Comparison of ENCODE assay signal across 2 cellular contexts in genomic region chr16:23301251-23302044, GRCh38.
TF ChIP-seq lines count a peak whose summit lies in the region.

No MANE protein-coding gene starts in this region.

TF ChIP-seq in HEK293, 187 proteins besides CTCF, POLR2A, EP300 and RAD21 (continued from another document):
- TF ChIP-seq, protein P1, sequence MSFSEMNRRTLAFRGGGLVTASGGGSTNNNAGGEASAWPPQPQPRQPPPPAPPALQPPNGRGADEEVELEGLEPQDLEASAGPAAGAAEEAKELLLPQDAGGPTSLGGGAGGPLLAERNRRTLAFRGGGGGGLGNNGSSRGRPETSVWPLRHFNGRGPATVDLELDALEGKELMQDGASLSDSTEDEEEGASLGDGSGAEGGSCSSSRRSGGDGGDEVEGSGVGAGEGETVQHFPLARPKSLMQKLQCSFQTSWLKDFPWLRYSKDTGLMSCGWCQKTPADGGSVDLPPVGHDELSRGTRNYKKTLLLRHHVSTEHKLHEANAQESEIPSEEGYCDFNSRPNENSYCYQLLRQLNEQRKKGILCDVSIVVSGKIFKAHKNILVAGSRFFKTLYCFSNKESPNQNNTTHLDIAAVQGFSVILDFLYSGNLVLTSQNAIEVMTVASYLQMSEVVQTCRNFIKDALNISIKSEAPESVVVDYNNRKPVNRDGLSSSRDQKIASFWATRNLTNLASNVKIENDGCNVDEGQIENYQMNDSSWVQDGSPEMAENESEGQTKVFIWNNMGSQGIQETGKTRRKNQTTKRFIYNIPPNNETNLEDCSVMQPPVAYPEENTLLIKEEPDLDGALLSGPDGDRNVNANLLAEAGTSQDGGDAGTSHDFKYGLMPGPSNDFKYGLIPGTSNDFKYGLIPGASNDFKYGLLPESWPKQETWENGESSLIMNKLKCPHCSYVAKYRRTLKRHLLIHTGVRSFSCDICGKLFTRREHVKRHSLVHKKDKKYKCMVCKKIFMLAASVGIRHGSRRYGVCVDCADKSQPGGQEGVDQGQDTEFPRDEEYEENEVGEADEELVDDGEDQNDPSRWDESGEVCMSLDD (tag by site-specific recombination; IDR thresholded peaks at IDR 0.05), result 0 out of 2 replicates have a peak, but pooled peaks have one; percentile 31
- TF ChIP-seq ZNF121 (tag by site-specific recombination; IDR thresholded peaks at IDR 0.05) (no peak), ZBTB17 (tag by site-specific recombination; IDR thresholded peaks at IDR 0.05) (no peak), REST (tag by site-specific recombination; IDR thresholded peaks at IDR 0.05) (no peak), ZNF37A (tag by site-specific recombination; IDR thresholded peaks at IDR 0.05) (no peak), KLF17 (tag by site-specific recombination; IDR thresholded peaks at IDR 0.05) (0 out of 2 replicates have a peak, but pooled peaks have one; percentile 20), ZBTB21 (tag by site-specific recombination; IDR thresholded peaks at IDR 0.05) (no peak), ZBTB8A (tag by site-specific recombination; IDR thresholded peaks at IDR 0.05) (no peak)
- TF ChIP-seq, protein P2, sequence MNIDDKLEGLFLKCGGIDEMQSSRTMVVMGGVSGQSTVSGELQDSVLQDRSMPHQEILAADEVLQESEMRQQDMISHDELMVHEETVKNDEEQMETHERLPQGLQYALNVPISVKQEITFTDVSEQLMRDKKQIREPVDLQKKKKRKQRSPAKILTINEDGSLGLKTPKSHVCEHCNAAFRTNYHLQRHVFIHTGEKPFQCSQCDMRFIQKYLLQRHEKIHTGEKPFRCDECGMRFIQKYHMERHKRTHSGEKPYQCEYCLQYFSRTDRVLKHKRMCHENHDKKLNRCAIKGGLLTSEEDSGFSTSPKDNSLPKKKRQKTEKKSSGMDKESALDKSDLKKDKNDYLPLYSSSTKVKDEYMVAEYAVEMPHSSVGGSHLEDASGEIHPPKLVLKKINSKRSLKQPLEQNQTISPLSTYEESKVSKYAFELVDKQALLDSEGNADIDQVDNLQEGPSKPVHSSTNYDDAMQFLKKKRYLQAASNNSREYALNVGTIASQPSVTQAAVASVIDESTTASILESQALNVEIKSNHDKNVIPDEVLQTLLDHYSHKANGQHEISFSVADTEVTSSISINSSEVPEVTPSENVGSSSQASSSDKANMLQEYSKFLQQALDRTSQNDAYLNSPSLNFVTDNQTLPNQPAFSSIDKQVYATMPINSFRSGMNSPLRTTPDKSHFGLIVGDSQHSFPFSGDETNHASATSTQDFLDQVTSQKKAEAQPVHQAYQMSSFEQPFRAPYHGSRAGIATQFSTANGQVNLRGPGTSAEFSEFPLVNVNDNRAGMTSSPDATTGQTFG (tag by site-specific recombination; IDR thresholded peaks at IDR 0.05; ENCODE audit: borderline replicate concordance), result no peak
TF ChIP-seq in HEK293: peak in this region for 3.

TF ChIP-seq in K562, 482 proteins besides CTCF, POLR2A, EP300 and RAD21:
- peak; percentile 71 for TF ChIP-seq ZNF512 (tag; IDR thresholded peaks at IDR 0.05)
- TF ChIP-seq, protein P3, sequence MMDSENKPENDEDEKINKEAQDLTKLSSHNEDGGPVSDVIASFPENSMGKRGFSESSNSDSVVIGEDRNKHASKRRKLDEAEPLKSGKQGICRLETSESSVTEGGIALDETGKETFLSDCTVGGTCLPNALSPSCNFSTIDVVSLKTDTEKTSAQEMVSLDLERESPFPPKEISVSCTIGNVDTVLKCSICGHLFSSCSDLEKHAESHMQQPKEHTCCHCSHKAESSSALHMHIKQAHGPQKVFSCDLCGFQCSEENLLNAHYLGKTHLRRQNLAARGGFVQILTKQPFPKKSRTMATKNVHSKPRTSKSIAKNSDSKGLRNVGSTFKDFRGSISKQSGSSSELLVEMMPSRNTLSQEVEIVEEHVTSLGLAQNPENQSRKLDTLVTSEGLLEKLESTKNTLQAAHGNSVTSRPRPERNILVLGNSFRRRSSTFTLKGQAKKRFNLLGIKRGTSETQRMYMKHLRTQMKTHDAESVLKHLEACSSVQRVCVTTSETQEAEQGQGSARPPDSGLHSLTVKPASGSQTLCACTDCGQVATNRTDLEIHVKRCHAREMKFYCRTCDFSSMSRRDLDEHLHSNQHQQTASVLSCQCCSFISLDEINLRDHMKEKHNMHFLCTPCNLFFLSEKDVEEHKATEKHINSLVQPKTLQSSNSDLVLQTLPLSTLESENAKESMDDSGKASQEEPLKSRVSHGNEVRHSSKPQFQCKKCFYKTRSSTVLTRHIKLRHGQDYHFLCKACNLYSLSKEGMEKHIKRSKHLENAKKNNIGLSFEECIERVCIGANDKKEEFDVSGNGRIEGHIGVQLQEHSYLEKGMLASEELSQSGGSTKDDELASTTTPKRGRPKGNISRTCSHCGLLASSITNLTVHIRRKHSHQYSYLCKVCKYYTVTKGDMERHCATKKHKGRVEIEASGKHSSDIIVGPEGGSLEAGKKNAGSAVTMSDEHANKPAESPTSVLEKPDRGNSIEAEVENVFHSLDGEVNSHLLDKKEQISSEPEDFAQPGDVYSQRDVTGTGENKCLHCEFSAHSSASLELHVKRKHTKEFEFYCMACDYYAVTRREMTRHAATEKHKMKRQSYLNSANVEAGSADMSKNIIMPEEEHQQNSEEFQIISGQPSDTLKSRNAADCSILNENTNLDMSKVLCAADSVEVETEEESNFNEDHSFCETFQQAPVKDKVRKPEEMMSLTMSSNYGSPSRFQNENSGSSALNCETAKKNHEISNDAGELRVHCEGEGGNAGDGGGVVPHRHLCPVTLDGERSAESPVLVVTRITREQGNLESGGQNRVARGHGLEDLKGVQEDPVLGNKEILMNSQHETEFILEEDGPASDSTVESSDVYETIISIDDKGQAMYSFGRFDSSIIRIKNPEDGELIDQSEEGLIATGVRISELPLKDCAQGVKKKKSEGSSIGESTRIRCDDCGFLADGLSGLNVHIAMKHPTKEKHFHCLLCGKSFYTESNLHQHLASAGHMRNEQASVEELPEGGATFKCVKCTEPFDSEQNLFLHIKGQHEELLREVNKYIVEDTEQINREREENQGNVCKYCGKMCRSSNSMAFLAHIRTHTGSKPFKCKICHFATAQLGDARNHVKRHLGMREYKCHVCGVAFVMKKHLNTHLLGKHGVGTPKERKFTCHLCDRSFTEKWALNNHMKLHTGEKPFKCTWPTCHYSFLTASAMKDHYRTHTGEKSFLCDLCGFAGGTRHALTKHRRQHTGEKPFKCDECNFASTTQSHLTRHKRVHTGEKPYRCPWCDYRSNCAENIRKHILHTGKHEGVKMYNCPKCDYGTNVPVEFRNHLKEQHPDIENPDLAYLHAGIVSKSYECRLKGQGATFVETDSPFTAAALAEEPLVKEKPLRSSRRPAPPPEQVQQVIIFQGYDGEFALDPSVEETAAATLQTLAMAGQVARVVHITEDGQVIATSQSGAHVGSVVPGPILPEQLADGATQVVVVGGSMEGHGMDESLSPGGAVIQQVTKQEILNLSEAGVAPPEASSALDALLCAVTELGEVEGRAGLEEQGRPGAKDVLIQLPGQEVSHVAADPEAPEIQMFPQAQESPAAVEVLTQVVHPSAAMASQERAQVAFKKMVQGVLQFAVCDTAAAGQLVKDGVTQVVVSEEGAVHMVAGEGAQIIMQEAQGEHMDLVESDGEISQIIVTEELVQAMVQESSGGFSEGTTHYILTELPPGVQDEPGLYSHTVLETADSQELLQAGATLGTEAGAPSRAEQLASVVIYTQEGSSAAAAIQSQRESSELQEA (IDR thresholded peaks at IDR 0.05; ENCODE audit: low read depth), result no peak
